11 cellular contexts compared by ENCODE assay signal in genomic region chr10:23294638-23295247, GRCh38. TPM values are rescaled to one million over a fixed set of nuclear protein-coding genes. Genes with fewer than 3 reads are reported as not detected.
DNase-seq lines count a peak whose midpoint lies in the region; ATAC-seq, FAIRE-seq and TF ChIP-seq lines count a peak whose summit lies in the region.
"Had no signal": no experiment of that assay in that cellular context is flagged by ENCODE, and none has a peak within 500 bp of the region (broad histone marks: within the 10 kb centered on the region; RNA-seq: fewer than 3 reads in every experiment).

No MANE protein-coding gene starts in this region.

- DNase-seq in GM06990 (ENCODE audit: extremely low read depth, insufficient read length) (no peak), NCI-H748 treated with DMSO at 0.1 percent for 48 hours (lab: John Stamatoyannopoulos, UW) (peak; percentile 6), H1 (ENCODE audit: low read depth in 1 of 2, low spot score in 2 of 2) (no peak), osteoblast (ENCODE audit: insufficient read length, low spot score, missing footprints) (no peak), activated gamma-delta T cell (lab: John Stamatoyannopoulos, UW) (no peak)
- DNase-seq in activated CD4-positive, CD25-positive, alpha-beta regulatory T cell (lab: John Stamatoyannopoulos, UW) = no peak
- DNase-seq: activated CD8-positive, alpha-beta memory T cell treated with anti-CD3 and anti-CD28 coated beads, Interleukin-2, amount 10 ng/mL, durations not matched to agents 7 days and 5 days; NCI-H69; posterior cingulate gyrus had no signal

- no peak overlapping the region for H3K23ac ChIP-seq in H1 (ENCODE audit: insufficient read length)

- CTCF ChIA-PET in H1 (lab: Charles Lee; ENCODE audit: partially characterized antibody) = interaction anchor here (0.7 to 8.5 kb wide), 41 partner anchors 8 to 1262 kb away, joined by 3 to 183 read pairs (median 4); no protein-coding TSS in a partner anchor

- no peak overlapping the region for H2BK20ac ChIP-seq in H1 (ENCODE audit: low read length)

- H2BK12ac ChIP-seq in H1 (ENCODE audit: low read depth, low read length) = no peak overlapping the region

- no peak for TF ChIP-seq EP300 in H1 (IDR thresholded peaks at IDR 0.05; ENCODE audit: borderline replicate concordance in 1 of 2, low read depth in 2 of 2, low read length in 2 of 2)

- no peaks in the 10 kb centered on the region for H3K23me2 ChIP-seq in H1 (ENCODE audit: low read depth, low read length)

- H3K4me2 ChIP-seq in H1 (ENCODE audit: insufficient read depth in 1 of 2, low read depth in 2 of 2, low read length in 2 of 2) (no peak overlapping the region), osteoblast (ENCODE audit: insufficient read depth, low read length) (no peak overlapping the region)

- H3K79me2 ChIP-seq in H1 (ENCODE audit: control insufficient read depth in 1 of 2, insufficient read depth in 2 of 2, low read length in 2 of 2) (no peaks in the 10 kb centered on the region), osteoblast (ENCODE audit: insufficient read depth, low read length) (no peaks in the 10 kb centered on the region)

- no peak for TF ChIP-seq POLR2A in H1 (IDR thresholded peaks at IDR 0.05; ENCODE audit: control extremely low read depth in 1 of 2, low read depth in 2 of 2, low read length in 2 of 2)

- no peak overlapping the region for H4K91ac ChIP-seq in H1 (replicated peaks; ENCODE audit: insufficient read length, low read length)

- H2BK5ac ChIP-seq in H1 (ENCODE audit: low read depth, low read length) = no peak overlapping the region

- H4K20me1 ChIP-seq in H1 (replicated peaks in 1 of 2; ENCODE audit: control insufficient read depth in 1 of 2, insufficient read depth in 2 of 2, low read length in 2 of 2) (no peaks in the 10 kb centered on the region), osteoblast (ENCODE audit: insufficient read depth, low read length) (no peaks in the 10 kb centered on the region)

- no peak overlapping the region for H3K18ac ChIP-seq in H1 (ENCODE audit: extremely low read depth, low read length)

- H3K9me3 ChIP-seq in H1 (ENCODE audit: insufficient read depth in 2 of 2, low read depth in 1 of 2, low read length in 1 of 2) = no peaks in the 10 kb centered on the region
- H3K9me3 ChIP-seq in osteoblast (ENCODE audit: low read depth, low read length) = no peaks in the 10 kb centered on the region

- H2AFZ ChIP-seq in H1 (ENCODE audit: low read length) (no peak overlapping the region), osteoblast (ENCODE audit: low read length) (no peak overlapping the region)

- H2BK15ac ChIP-seq in H1 (ENCODE audit: low read length) = no peak overlapping the region

- H2AK5ac ChIP-seq in H1 (ENCODE audit: low read depth, low read length) = no peak overlapping the region

- no peak overlapping the region for H3K4ac ChIP-seq in H1 (replicated peaks; ENCODE audit: insufficient read length, low read depth, low read length)

- H3K4me1 ChIP-seq in H1 (replicated peaks in 1 of 4; ENCODE audit: control insufficient read depth in 3 of 4, insufficient read depth in 4 of 4, low read length in 3 of 4) = no peaks in the 10 kb centered on the region
- no peaks in the 10 kb centered on the region for H3K4me1 ChIP-seq in osteoblast (ENCODE audit: insufficient read depth, low read length)

- H3K36me3 ChIP-seq in GM06990 (ENCODE audit: control insufficient read depth, insufficient read depth, low read length) = no peaks in the 10 kb centered on the region
- no peaks in the 10 kb centered on the region for H3K36me3 ChIP-seq in H1 (ENCODE audit: control insufficient read depth in 2 of 4, insufficient read depth in 4 of 4, low read length in 3 of 4)
- H3K36me3 ChIP-seq in osteoblast (ENCODE audit: insufficient read depth, low read length) = no peaks in the 10 kb centered on the region

- peak; percentile 40 for TF ChIP-seq CTCF in GM06990 (IDR thresholded peaks at IDR 0.05; ENCODE audit: insufficient read depth, low read length, poor library complexity, severe bottlenecking)
- TF ChIP-seq CTCF in H1 (IDR thresholded peaks at IDR 0.05; ENCODE audit: control extremely low read depth in 1 of 3, insufficient read depth in 1 of 3, low read depth in 1 of 3, low read length in 3 of 3) = peak in 1 of 3 experiments; percentile 33; a peak in 2 of 4 replicates
- TF ChIP-seq CTCF in osteoblast (IDR thresholded peaks at IDR 0.05; ENCODE audit: extremely low read depth, low read depth, low read length) = peak; percentile 60

- POLR2A ChIA-PET in H1 (lab: Charles Lee; ENCODE audit: partially characterized antibody) = no interaction called here

- no peak overlapping the region for H3K9ac ChIP-seq in H1 (replicated peaks in 1 of 4; ENCODE audit: extremely low read depth in 1 of 4, low read depth in 3 of 4, low read length in 3 of 4)

- peak; percentile 35 to 39 for TF ChIP-seq RAD21 in H1 (IDR thresholded peaks at IDR 0.05 in 1 of 2, conservative IDR thresholded peaks at IDR 0.05 in 1 of 2; ENCODE audit: low read depth in 2 of 2, low read length in 2 of 2)

- H3K27me3 ChIP-seq in GM06990 (replicated peaks; ENCODE audit: control insufficient read depth, insufficient read depth, low read length) (no peaks in the 10 kb centered on the region; the same call in 1 of the 2 replicates), H1 (replicated peaks in 1 of 4; ENCODE audit: control insufficient read depth in 3 of 4, extremely low read depth in 1 of 4, insufficient read depth in 3 of 4, low read length in 3 of 4) (peaks cover 0 to 1% (median 0%) of the 10 kb centered on the region in 4 experiments; a peak in 1 of 7 replicates), osteoblast (ENCODE audit: insufficient read depth, low read length) (no peaks in the 10 kb centered on the region)

- no peak for ATAC-seq in HG03175 (IDR thresholded peaks at IDR 0.05; ENCODE audit: unreplicated experiment)
- ATAC-seq: activated CD8-positive, alpha-beta memory T cell treated with anti-CD3 and anti-CD28 coated beads, Interleukin-2, amount 10 ng/mL, durations not matched to agents 7 days and 5 days had no signal

- H3K4me3 ChIP-seq in GM06990 (replicated peaks; ENCODE audit: low read depth, low read length) (no peak overlapping the region), H1 (ENCODE audit: extremely low read depth in 1 of 4, insufficient read depth in 2 of 4, low read depth in 3 of 4, low read length in 4 of 4) (no peak overlapping the region), osteoblast (ENCODE audit: insufficient read depth, low read length) (no peak overlapping the region)

- 66% methylated on average over 5 of the region's 5 CpGs; no CpG with 5 or more reads in 1 of the 2 experiments for whole genome bisulfite sequencing in H1 (ENCODE audit: extremely low coverage in 1 of 2, insufficient coverage in 1 of 2, insufficient read length in 1 of 2, insufficient replicate concordance in 2 of 2, low coverage in 1 of 2, low lambda C conversion rate in 2 of 2, missing lambda C conversion rate in 1 of 2), 2 experiments

- no peak overlapping the region for H3K14ac ChIP-seq in H1 (ENCODE audit: insufficient read length)

- no peak overlapping the region for H4K8ac ChIP-seq in H1 (ENCODE audit: extremely low read depth, insufficient read depth, low read length)

- H3K27ac ChIP-seq in H1 (ENCODE audit: low read depth, low read length) (no peak overlapping the region), osteoblast (ENCODE audit: low read depth, low read length) (no peak overlapping the region)
- H3K27ac ChIP-seq: epithelial cell of prostate had no signal

- no peak for FAIRE-seq in H1 (lab: Jason Lieb, UNC)

- no peak overlapping the region for H3K56ac ChIP-seq in H1 (replicated peaks; ENCODE audit: insufficient read length, low read depth, low read length)

- H3K79me1 ChIP-seq in H1 (ENCODE audit: low read depth, low read length) = no peaks in the 10 kb centered on the region

- H2BK120ac ChIP-seq in H1 (replicated peaks; ENCODE audit: low read depth, low read length) = no peak overlapping the region

- H4K5ac ChIP-seq in H1 (ENCODE audit: insufficient read length, low read depth, low read length) = no peak overlapping the region

TF ChIP-seq in H1, 55 proteins besides CTCF, POLR2A, EP300 and RAD21 (continues in another document):
- TF ChIP-seq RFX5 (IDR thresholded peaks at IDR 0.05; ENCODE audit: borderline replicate concordance, low read depth, low read length) (no peak), NRF1 (IDR thresholded peaks at IDR 0.05; ENCODE audit: low read depth, low read length) (no peak), TCF12 (IDR thresholded peaks at IDR 0.05; ENCODE audit: low read depth, low read length) (no peak), KDM5A (IDR thresholded peaks at IDR 0.05; ENCODE audit: low read length) (no peak), HDAC2 (IDR thresholded peaks at IDR 0.05; ENCODE audit: borderline replicate concordance in 1 of 2, low read depth in 2 of 2, low read length in 2 of 2) (no peak), SP1 (IDR thresholded peaks at IDR 0.05; ENCODE audit: low read depth, low read length) (no peak), CREB1 (IDR thresholded peaks at IDR 0.05) (no peak), GTF2F1 (IDR thresholded peaks at IDR 0.05; ENCODE audit: borderline replicate concordance, low read depth, low read length) (no peak), BCL11A (IDR thresholded peaks at IDR 0.05; ENCODE audit: low read depth in 2 of 2, low read length in 2 of 2) (no peak)

RNA-seq across cellular contexts. Expression of gene C10orf67, which starts 49.9 kb away (rescaled TPM):
- 0.11 TPM in 1 of 2 replicates, not detected in the other for total RNA-seq in H1 (2021; fragmentation: NEBNext Ultra II Directional; extraction: Animal tissue kit (Norgen Biotek cat#: 25700))
- 0.03 and 0.05 TPM in 2 replicates for polyA plus RNA-seq in H1 (2011; rRNA removed)
- 0.06 TPM for polyA plus RNA-seq in H1 (2011; cell fraction: cytosol; rRNA removed)
- 0.04 TPM for polyA plus RNA-seq in H1 (2011; cell fraction: nucleus; rRNA removed)
- polyA plus RNA-seq in H1 (2012, experiment 1 of 2) = 0.15 TPM in 1 of 4 replicates, not detected in the others
- polyA plus RNA-seq in H1 (2012, experiment 2 of 2) = not detected
- polyA plus RNA-seq in H1 (2013, experiment 1 of 2) = 0.02 TPM
- 0.07 TPM for polyA plus RNA-seq in H1 (2013, experiment 2 of 2)
- polyA minus RNA-seq in H1 (2011; rRNA and poly(A)+ RNA removed) = 0.06 and 0.12 TPM in 2 replicates
- polyA minus RNA-seq in H1 (2011; cell fraction: cytosol; rRNA and poly(A)+ RNA removed) = not detected
- polyA minus RNA-seq in H1 (2011; cell fraction: nucleus; rRNA and poly(A)+ RNA removed) = not detected
- total RNA-seq in osteoblast = not detected in 2 replicates
